In genomic region chr21:28793043-28793442, GRCh38 we compare ENCODE assay signal across 11 cellular contexts.
A peak's percentile ranks its signal among the peaks of the same experiment; 100 is the strongest.
DNase-seq lines count a peak whose midpoint lies in the region; ATAC-seq and TF ChIP-seq lines count a peak whose summit lies in the region.
"Had no signal": no experiment of that assay in that cellular context is flagged by ENCODE, and none has a peak within 500 bp of the region (broad histone marks: within the 10 kb centered on the region; RNA-seq: fewer than 3 reads in every experiment).

No MANE protein-coding gene starts in this region.

- H3K27me3 Mint-ChIP-seq in chondrocyte (ENCODE audit: low read depth): peaks cover 4% of the 10 kb centered on the region

- H3K9me3 Mint-ChIP-seq in chondrocyte (ENCODE audit: low read depth): no peaks in the 10 kb centered on the region

- no peak overlapping the region for H3K4me3 Mint-ChIP-seq in chondrocyte (ENCODE audit: unreplicated experiment)

- TF ChIP-seq CTCF in chondrocyte (IDR thresholded peaks at IDR 0.05): peak; percentile 75

- H3K36me3 Mint-ChIP-seq in chondrocyte (ENCODE audit: low read depth): no peaks in the 10 kb centered on the region

- DNase-seq in AG08396 (ENCODE audit: low spot score) (peak; percentile 45), LHCN-M2 (ENCODE audit: low read depth) (peak; percentile 55), chondrocyte (ENCODE audit: low spot score) (no peak), left lobe of liver (ENCODE audit: low spot score) (no peak), amygdala (lab: John Stamatoyannopoulos, UW) (no peak)
- no peak for DNase-seq in activated T-cell treated with anti-CD3 and anti-CD28 coated beads, Interleukin-2, amount 50 U/mL, for 48 hours
- no peak for DNase-seq in activated CD4-positive, alpha-beta T cell treated with anti-CD3 and anti-CD28 coated beads, Interleukin-2, amount 50 U/mL, for 48 hours
- no peak for DNase-seq in activated effector memory CD4-positive, alpha-beta T cell treated with anti-CD3 and anti-CD28 coated beads, Interleukin-2, amount 50 U/mL, for 16 hours
- DNase-seq: activated T-cell treated with anti-CD3 and anti-CD28 coated beads for 4 hours, NCI-H1048, SIG-M5 had no signal

- H3K27ac Mint-ChIP-seq in chondrocyte (ENCODE audit: unreplicated experiment): no peak overlapping the region

- ATAC-seq in left lobe of liver: peak; percentile 85

- no peaks in the 10 kb centered on the region for H3K4me1 Mint-ChIP-seq in chondrocyte (ENCODE audit: low read depth)

Comparison
In these comparisons a context has a peak if more than half of its experiments do, and no peak if none do; other contexts are left out.
1. DNase-seq: peak in AG08396 (single experiment) and LHCN-M2 (single experiment); none in chondrocyte (single experiment), left lobe of liver (single experiment), activated T-cell treated with anti-CD3 and anti-CD28 coated beads, Interleukin-2, amount 50 U/mL, for 48 hours (0 of 2), activated CD4-positive, alpha-beta T cell treated with anti-CD3 and anti-CD28 coated beads, Interleukin-2, amount 50 U/mL, for 48 hours (0 of 2), amygdala (0 of 56) and activated effector memory CD4-positive, alpha-beta T cell treated with anti-CD3 and anti-CD28 coated beads, Interleukin-2, amount 50 U/mL, for 16 hours (single experiment).